In the genomic region with DNA sequence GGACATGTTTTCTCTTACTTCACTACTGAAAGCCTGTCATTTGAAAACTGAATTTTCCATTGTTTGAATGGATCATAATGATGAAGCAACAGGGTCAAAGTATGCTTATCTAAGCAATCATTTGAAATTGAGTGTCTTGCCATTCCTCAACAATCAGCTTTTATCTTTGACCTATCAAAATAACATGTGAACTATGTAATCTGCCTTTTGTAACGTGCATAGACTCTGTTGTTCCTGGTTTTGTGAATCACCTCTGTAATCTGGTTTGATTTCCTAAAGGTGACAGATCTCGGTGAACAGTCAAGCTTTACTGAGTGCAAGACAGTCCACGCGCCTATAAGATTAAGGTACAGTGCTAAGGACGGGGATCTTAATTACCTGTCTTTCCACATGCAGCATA, we compare ENCODE assay signal across 10 cellular contexts. TPM values are rescaled to one million over a fixed set of nuclear protein-coding genes. Genes with fewer than 3 reads are reported as not detected.
DNase-seq lines count a peak whose midpoint lies in the region; ATAC-seq and TF ChIP-seq lines count a peak whose summit lies in the region.
"Had no signal": no experiment of that assay in that cellular context is flagged by ENCODE, and none has a peak within 500 bp of the region (broad histone marks: within the 10 kb centered on the region; RNA-seq: fewer than 3 reads in every experiment).

No MANE protein-coding gene starts in this region.

- TF ChIP-seq CTCF in IMR-90 (conservative IDR thresholded peaks at IDR 0.05; ENCODE audit: low read depth, low read length) (no peak), ascending aorta (IDR thresholded peaks at IDR 0.05) (no peak)

- no peak for TF ChIP-seq RAD21 in IMR-90 (IDR thresholded peaks at IDR 0.05; ENCODE audit: low read length)

- dilution Hi-C loops in IMR-90 (cut with HindIII; ENCODE audit: low sequenced_read_pairs, unreplicated experiment) = no loop called here

- H3K4me3 Mint-ChIP-seq in memory B cell = peak overlapping the region; percentile 88

- no TSS peak for BruUV-seq in IMR-90 (replicated peaks; lab: Mats Ljungman, UMichigan)

- no peak overlapping the region; the same call in 2 of the 3 replicates for H2BK15ac ChIP-seq in IMR-90 (ENCODE audit: low read depth, low read length)

- peak overlapping the region; percentile 87 for H3K27ac Mint-ChIP-seq in memory B cell

- H2AK9ac ChIP-seq in IMR-90 (replicated peaks; ENCODE audit: low read depth, low read length, poor library complexity) = no peak overlapping the region

- CTCF ChIA-PET in IMR-90 (lab: Yijun Ruan, JAX) = no interaction called here

- no peak overlapping the region for H2BK20ac ChIP-seq in IMR-90 (ENCODE audit: low read depth, low read length)

- H3K27ac ChIP-seq in IMR-90 (ENCODE audit: insufficient read depth, low read length) = no peak overlapping the region
- H3K27ac ChIP-seq in ascending aorta = peak overlapping the region; percentile 66 to 95
- H3K27ac ChIP-seq in temporal lobe (ENCODE audit: low read depth, low read length) = peak overlapping the region; percentile 76
- no peak overlapping the region for H3K27ac ChIP-seq in SJCRH30

- H3K9me3 ChIP-seq in IMR-90 (ENCODE audit: control insufficient read depth, insufficient read depth, low read length) = no peaks in the 10 kb centered on the region
- no peaks in the 10 kb centered on the region for H3K9me3 ChIP-seq in ascending aorta
- H3K9me3 ChIP-seq in SJCRH30 (replicated peaks) = no peaks in the 10 kb centered on the region

- TF ChIP-seq POLR2A in IMR-90 (IDR thresholded peaks at IDR 0.05; ENCODE audit: low read depth, low read length) = no peak

- no peak overlapping the region for H2AK5ac ChIP-seq in IMR-90 (ENCODE audit: low read depth, low read length)

- no peak for DNase-seq in IMR-90
- no peak for DNase-seq in ascending aorta (ENCODE audit: low spot score in 2 of 2)
- DNase-seq in memory B cell (ENCODE audit: low spot score in 2 of 2) = no peak
- no peak for DNase-seq in NCI-H1417 (lab: John Stamatoyannopoulos, UW)
- no peak for DNase-seq in SJCRH30
- DNase-seq: DND-41; NCI-H510A treated with DMSO at 0.1 percent for 48 hours; stimulated activated naive CD4-positive, alpha-beta T cell treated with Interleukin-2 at 50 U/mL for 16 hours had no signal

- 100% methylated on average over 2 of the region's 5 CpGs; no CpG with 5 or more reads in 1 of the 2 experiments for WGBS in IMR-90 (ENCODE audit: extremely low coverage in 2 of 2, insufficient read length in 1 of 2), 2 experiments

- H3K27me3 ChIP-seq in IMR-90 (ENCODE audit: control insufficient read depth, insufficient read depth, low read length) (no peaks in the 10 kb centered on the region), ascending aorta (no peaks in the 10 kb centered on the region), SJCRH30 (no peaks in the 10 kb centered on the region)

- H4K8ac ChIP-seq in IMR-90 (ENCODE audit: low read depth in 2 of 2, low read length in 2 of 2) = no peak overlapping the region

- H2AFZ ChIP-seq in IMR-90 (replicated peaks; ENCODE audit: low read length, poor library complexity) = no peak overlapping the region

- intact Hi-C loops in IMR-90 (cut with micrococcal nuclease) = loop anchor here (5.0 to 10.0 kb wide), 2 partner anchors 335 to 1388 kb away; no protein-coding TSS in a partner anchor
- intact Hi-C loops in ascending aorta (cut with DNase I) = loop anchor here (5.0 to 10.0 kb wide), 7 partner anchors 208 to 1525 kb away; partner anchors contain the start of gene CETN3

- 0 out of 2 replicates have a peak, but pooled peaks cover 2% of the 10 kb centered on the region for H3K4me1 ChIP-seq in IMR-90 (ENCODE audit: control insufficient read depth, insufficient read depth, low read length)
- H3K4me1 ChIP-seq in ascending aorta = peaks cover 0 to 3% of the 10 kb centered on the region in 2 donors
- peaks cover 10% of the 10 kb centered on the region for H3K4me1 ChIP-seq in SJCRH30

- H3K9ac ChIP-seq in IMR-90 (ENCODE audit: low read depth, low read length) = no peak overlapping the region

- H3K4me1 Mint-ChIP-seq in memory B cell = peaks cover 22% of the 10 kb centered on the region

- H3K9me1 ChIP-seq in IMR-90 (ENCODE audit: insufficient read depth, low read length) = no peaks in the 10 kb centered on the region

- no peak overlapping the region for H4K5ac ChIP-seq in IMR-90 (ENCODE audit: low read depth, low read length)

- in situ Hi-C loops in IMR-90 (cut with MboI; ENCODE audit: low sequenced_read_pairs) = loop anchor here (10.0 kb wide), 1 partner anchor 65 kb away; no protein-coding TSS in a partner anchor

- ATAC-seq in IMR-90 (ENCODE audit: low read depth) = no peak
- no peak for ATAC-seq in memory B cell (ENCODE audit: low read depth)
- no peak for ATAC-seq in GM18867 (IDR thresholded peaks at IDR 0.05; ENCODE audit: unreplicated experiment)

- H3K4me3 ChIP-seq in IMR-90 (ENCODE audit: insufficient read depth, low read depth, low read length) = no peak overlapping the region
- peak overlapping the region; percentile 75 to 83 for H3K4me3 ChIP-seq in ascending aorta
- H3K4me3 ChIP-seq in SJCRH30 = no peak overlapping the region

- no peaks in the 10 kb centered on the region for H4K20me1 ChIP-seq in IMR-90 (ENCODE audit: insufficient read depth, low read length)

- H3K27me3 Mint-ChIP-seq in memory B cell = no peaks in the 10 kb centered on the region

- no peak overlapping the region for H2BK120ac ChIP-seq in IMR-90 (ENCODE audit: low read depth, low read length)

- H3K36me3 Mint-ChIP-seq in memory B cell = peaks cover 2% of the 10 kb centered on the region

- no peak overlapping the region for H3K56ac ChIP-seq in IMR-90 (ENCODE audit: extremely low read depth, insufficient read depth, low read length)

- H3K4me2 ChIP-seq in IMR-90 (ENCODE audit: low read depth, low read length) = no peak overlapping the region

- no peak overlapping the region for H4K91ac ChIP-seq in IMR-90 (ENCODE audit: insufficient read depth, low read depth, low read length)

- H3K4ac ChIP-seq in IMR-90 (ENCODE audit: low read depth, low read length) = no peak overlapping the region

- POLR2A ChIA-PET in IMR-90 (lab: Charles Lee; ENCODE audit: unreplicated experiment) = no interaction called here

- 0 out of 4 replicates have a peak, but pooled peaks cover 0 to 15% of the 10 kb centered on the region in 2 experiments for H3K79me1 ChIP-seq in IMR-90 (ENCODE audit: low read depth in 1 of 2, low read length in 2 of 2)

- H2BK5ac ChIP-seq in IMR-90 (ENCODE audit: low read depth, low read length, poor library complexity, severe bottlenecking) = no peak overlapping the region

- H3K14ac ChIP-seq in IMR-90 (replicated peaks; ENCODE audit: low read depth, low read length) = no peak overlapping the region

- H3K9me3 Mint-ChIP-seq in memory B cell = no peaks in the 10 kb centered on the region

- peak overlapping the region; percentile 69; the same call in 1 of the 2 replicates for H3K23ac ChIP-seq in IMR-90 (ENCODE audit: low read depth, low read length)

- H3K18ac ChIP-seq in IMR-90 (ENCODE audit: low read depth, low read length) = no peak overlapping the region

- H3K36me3 ChIP-seq in IMR-90 (ENCODE audit: control insufficient read depth, insufficient read depth, low read length) = no peaks in the 10 kb centered on the region
- H3K36me3 ChIP-seq in ascending aorta = no peaks in the 10 kb centered on the region
- peaks cover 14% of the 10 kb centered on the region for H3K36me3 ChIP-seq in SJCRH30

TF ChIP-seq in IMR-90, 13 proteins besides CTCF, POLR2A, EP300 and RAD21:
- TF ChIP-seq CHD1 (IDR thresholded peaks at IDR 0.05; ENCODE audit: low read depth, low read length) (no peak), RFX5 (IDR thresholded peaks at IDR 0.05; ENCODE audit: low read depth, low read length) (no peak), MAZ (IDR thresholded peaks at IDR 0.05; ENCODE audit: borderline replicate concordance, low read depth, low read length) (no peak), USF2 (IDR thresholded peaks at IDR 0.05; ENCODE audit: low read depth, low read length) (no peak)
- TF ChIP-seq, protein P1, sequence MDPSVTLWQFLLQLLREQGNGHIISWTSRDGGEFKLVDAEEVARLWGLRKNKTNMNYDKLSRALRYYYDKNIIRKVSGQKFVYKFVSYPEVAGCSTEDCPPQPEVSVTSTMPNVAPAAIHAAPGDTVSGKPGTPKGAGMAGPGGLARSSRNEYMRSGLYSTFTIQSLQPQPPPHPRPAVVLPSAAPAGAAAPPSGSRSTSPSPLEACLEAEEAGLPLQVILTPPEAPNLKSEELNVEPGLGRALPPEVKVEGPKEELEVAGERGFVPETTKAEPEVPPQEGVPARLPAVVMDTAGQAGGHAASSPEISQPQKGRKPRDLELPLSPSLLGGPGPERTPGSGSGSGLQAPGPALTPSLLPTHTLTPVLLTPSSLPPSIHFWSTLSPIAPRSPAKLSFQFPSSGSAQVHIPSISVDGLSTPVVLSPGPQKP (IDR thresholded peaks at IDR 0.05; ENCODE audit: borderline replicate concordance, low read depth, low read length) = no peak

RNA-seq across cellular contexts. Expression of gene MEF2C, which starts 3.3 kb away (rescaled TPM):
- total RNA-seq in IMR-90 (2012; rRNA removed) (6.8 and 9.4 TPM in 2 replicates), ascending aorta (138 TPM), temporal lobe (951 TPM)
- polyA plus RNA-seq in IMR-90 (2012; rRNA removed) = 1.4 and 1.5 TPM in 2 replicates
- 0.88 and 0.95 TPM in 2 replicates for polyA plus RNA-seq in IMR-90 (2012; cell fraction: cytosol; rRNA removed)
- polyA plus RNA-seq in IMR-90 (2012; cell fraction: nucleus; rRNA removed; ENCODE audit: low replicate concordance) = 0.86 and 1.2 TPM in 2 replicates
- total RNA-seq in SJCRH30 (2014; rRNA removed; shearing (Covaris generic)) = 56.4 and 67.2 TPM in 2 replicates

Comparison
In these comparisons a context has a peak if more than half of its experiments do, and no peak if none do; other contexts are left out.
1. H3K27ac ChIP-seq: peak in ascending aorta (2 of 2) and temporal lobe (single experiment); none in IMR-90 (single experiment) and SJCRH30 (single experiment).
2. H3K4me3 ChIP-seq: peak in ascending aorta (2 of 2); none in IMR-90 (single experiment) and SJCRH30 (single experiment).